In the genomic region with DNA sequence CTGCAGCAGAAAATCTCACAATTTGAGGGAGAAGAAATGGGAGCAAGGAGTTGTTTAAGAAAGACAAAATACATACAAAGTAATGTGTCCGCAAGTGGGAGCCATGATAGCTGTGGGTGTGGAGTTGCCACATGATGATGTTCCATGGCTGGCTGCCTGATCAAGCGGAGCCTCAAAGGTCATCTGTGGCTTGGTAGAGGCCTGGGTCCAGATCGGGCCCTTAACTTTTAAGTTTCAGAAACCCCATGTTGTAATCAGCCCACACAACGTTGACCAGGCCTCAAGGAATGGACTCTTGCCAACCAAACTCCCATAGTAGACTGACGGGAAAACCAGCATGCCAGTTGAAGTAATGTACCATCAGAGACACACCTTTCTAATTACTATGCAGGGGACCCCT, we compare ENCODE assay signal across 24 cellular contexts.
DNase-seq lines count a peak whose midpoint lies in the region; ATAC-seq, FAIRE-seq and TF ChIP-seq lines count a peak whose summit lies in the region.
"Had no signal": no experiment of that assay in that cellular context is flagged by ENCODE, and none has a peak within 500 bp of the region (broad histone marks: within the 10 kb centered on the region; RNA-seq: fewer than 3 reads in every experiment).

No MANE protein-coding gene starts in this region.

- no peak for FAIRE-seq in H54 (lab: Jason Lieb, UNC)
- FAIRE-seq: GM12878 had no signal

- peak overlapping the region; percentile 90 for H3K27ac ChIP-seq in HL-60 (replicated peaks)
- peak overlapping the region in 3 of 4 donors; percentile 50 to 93 (median 86) for H3K27ac ChIP-seq in sigmoid colon

- TF ChIP-seq POLR2A in NB4 (IDR thresholded peaks at IDR 0.05; ENCODE audit: extremely low read depth, insufficient read length), result no peak
- no peak for TF ChIP-seq POLR2A in sigmoid colon (IDR thresholded peaks at IDR 0.05)
- TF ChIP-seq POLR2A in H54 (IDR thresholded peaks at IDR 0.05; ENCODE audit: low read depth, low read length), result no peak

- 70 to 72% methylated on average over 5 of the region's 5 CpGs for WGBS in sigmoid colon, 2 donors

- no peak overlapping the region for H3K4me3 ChIP-seq in HL-60 (replicated peaks; ENCODE audit: insufficient read depth, low read length)
- peak overlapping the region; percentile 53 for H3K4me3 ChIP-seq in NB4 (ENCODE audit: low read depth, low read length)
- no peak overlapping the region for H3K4me3 ChIP-seq in sigmoid colon
- H3K4me3 ChIP-seq: GM12878 had no signal

- TF ChIP-seq EP300 in sigmoid colon (IDR thresholded peaks at IDR 0.05), result no peak

- H3K27me3 ChIP-seq in HL-60 (ENCODE audit: insufficient read depth, poor library complexity, severe bottlenecking) (no peaks in the 10 kb centered on the region), sigmoid colon (no peaks in the 10 kb centered on the region)

- no peak for TF ChIP-seq CTCF in HL-60 (IDR thresholded peaks at IDR 0.05; ENCODE audit: insufficient read depth, low read length)
- no peak for TF ChIP-seq CTCF in NB4 (IDR thresholded peaks at IDR 0.05; ENCODE audit: low read depth, low read length)
- TF ChIP-seq CTCF in sigmoid colon (IDR thresholded peaks at IDR 0.05), result no peak

- ATAC-seq in left lobe of liver (peak; percentile 46), HG02610 (IDR thresholded peaks at IDR 0.05; ENCODE audit: unreplicated experiment) (no peak), GM21390 (IDR thresholded peaks at IDR 0.05; ENCODE audit: unreplicated experiment) (no peak)
- ATAC-seq: GM12878, HCT116, PC-3, Right ventricle myocardium inferior had no signal

- H3K9me3 ChIP-seq in sigmoid colon, result no peaks in the 10 kb centered on the region
- H3K9me3 ChIP-seq: Caco-2 had no signal

- DNase-seq in HL-60 (ENCODE audit: low read depth in 1 of 2, low spot score in 1 of 2) (no peak), NB4 (ENCODE audit: low read depth) (no peak), left lobe of liver (ENCODE audit: low spot score) (no peak), sigmoid colon (no peak), H54 (ENCODE audit: insufficient read length, low spot score) (no peak)
- DNase-seq: C1 segment of cervical spinal cord; Caco-2; CD4-positive, alpha-beta memory T cell; DMS79; EL; GDM1; GOT3; Karpas-422; NCI-H1105; NCI-H2107; NCI-H524; NCI-H748 treated with DMSO at 0.1 percent for 48 hours; NK-92 treated with Interleukin-12 subunit alpha and Interleukin-12 subunit beta, amount 100 ng/mL, for 24 hours; PC-3 had no signal

- H3K4me1 ChIP-seq in sigmoid colon, result peaks cover 0 to 98% (median 94%) of the 10 kb centered on the region in 4 donors
- H3K4me1 ChIP-seq: Caco-2 had no signal

- intact Hi-C loops in sigmoid colon (cut with DNase I), result no loop called here

- no peaks in the 10 kb centered on the region for H3K36me3 ChIP-seq in sigmoid colon
